17 cellular contexts compared by ENCODE assay signal in genomic region chr3:72678380-72678779, GRCh38.
"Had no signal": no experiment of that assay in that cellular context is flagged by ENCODE, and none has a peak within 500 bp of the region (broad histone marks: within the 10 kb centered on the region; RNA-seq: fewer than 3 reads in every experiment).

No MANE protein-coding gene starts in this region.

- H3K4me1 Mint-ChIP-seq: activated naive CD4-positive, alpha-beta T cell treated with anti-CD3 and anti-CD28 coated beads, Interleukin-2, amount 10 ng/mL, durations not matched to agents 7 days and 5 days had no signal

- H3K27me3 ChIP-seq: body of pancreas, left lung, sigmoid colon, spleen, tibial artery had no signal

- H3K9me3 ChIP-seq: body of pancreas had no signal

- H3K4me3 ChIP-seq: body of pancreas, left lung, sigmoid colon, spleen, tibial artery had no signal

- DNase-seq: activated CD4-positive, alpha-beta memory T cell treated with anti-CD3 and anti-CD28 coated beads, Interleukin-2, amount 10 ng/mL, durations not matched to agents 7 days and 5 days; activated CD4-positive, alpha-beta T cell treated with anti-CD3 and anti-CD28 coated beads, Interleukin-2, amount 10 ng/mL, durations not matched to agents 24 days and 14 days; activated effector memory CD4-positive, alpha-beta T cell treated with anti-CD3 and anti-CD28 coated beads, Interleukin-2, amount 50 U/mL, for 16 hours; activated naive CD4-positive, alpha-beta T cell treated with anti-CD3 and anti-CD28 coated beads, Interleukin-2, amount 10 ng/mL, durations not matched to agents 7 days and 5 days; body of pancreas; immature natural killer cell; left lung; naive thymus-derived CD4-positive, alpha-beta T cell; occipital lobe; retina; sigmoid colon; stimulated activated CD4-positive, alpha-beta T cell treated with anti-CD3 and anti-CD28 coated beads, Interleukin-4, amount 100 ng/mL, for 1 hour; tibial artery had no signal

- H3K27ac Mint-ChIP-seq: activated CD4-positive, alpha-beta memory T cell treated with anti-CD3 and anti-CD28 coated beads, Interleukin-2, amount 10 ng/mL, durations not matched to agents 7 days and 5 days; activated CD4-positive, alpha-beta T cell treated with anti-CD3 and anti-CD28 coated beads, Interleukin-2, amount 10 ng/mL, durations not matched to agents 24 days and 14 days; activated naive CD4-positive, alpha-beta T cell treated with anti-CD3 and anti-CD28 coated beads, Interleukin-2, amount 10 ng/mL, durations not matched to agents 7 days and 5 days; activated T-cell treated with anti-CD3 and anti-CD28 coated beads, Interleukin-2, amount 50 U/mL, for 72 hours; memory B cell; naive thymus-derived CD4-positive, alpha-beta T cell had no signal

- H3K4me3 Mint-ChIP-seq: activated CD4-positive, alpha-beta memory T cell treated with anti-CD3 and anti-CD28 coated beads, Interleukin-2, amount 10 ng/mL, durations not matched to agents 7 days and 5 days; activated CD4-positive, alpha-beta T cell treated with anti-CD3 and anti-CD28 coated beads, Interleukin-2, amount 10 ng/mL, durations not matched to agents 24 days and 14 days; activated naive CD4-positive, alpha-beta T cell treated with anti-CD3 and anti-CD28 coated beads, Interleukin-2, amount 10 ng/mL, durations not matched to agents 7 days and 5 days; activated T-cell treated with anti-CD3 and anti-CD28 coated beads, Interleukin-2, amount 50 U/mL, for 72 hours; immature natural killer cell; memory B cell; naive thymus-derived CD4-positive, alpha-beta T cell; neural crest cell had no signal

- H3K36me3 ChIP-seq: left lung, sigmoid colon, spleen, tibial artery had no signal

- H3K9me3 Mint-ChIP-seq: activated CD4-positive, alpha-beta memory T cell treated with anti-CD3 and anti-CD28 coated beads, Interleukin-2, amount 10 ng/mL, durations not matched to agents 7 days and 5 days; activated naive CD4-positive, alpha-beta T cell treated with anti-CD3 and anti-CD28 coated beads, Interleukin-2, amount 10 ng/mL, durations not matched to agents 7 days and 5 days; neural crest cell had no signal

- ATAC-seq: body of pancreas; left lung; naive thymus-derived CD4-positive, alpha-beta T cell had no signal

- H3K27me3 Mint-ChIP-seq: activated CD4-positive, alpha-beta memory T cell treated with anti-CD3 and anti-CD28 coated beads, Interleukin-2, amount 10 ng/mL, durations not matched to agents 7 days and 5 days; activated CD4-positive, alpha-beta T cell treated with anti-CD3 and anti-CD28 coated beads, Interleukin-2, amount 10 ng/mL, durations not matched to agents 24 days and 14 days; activated naive CD4-positive, alpha-beta T cell treated with anti-CD3 and anti-CD28 coated beads, Interleukin-2, amount 10 ng/mL, durations not matched to agents 7 days and 5 days had no signal

- H3K36me3 Mint-ChIP-seq: activated naive CD4-positive, alpha-beta T cell treated with anti-CD3 and anti-CD28 coated beads, Interleukin-2, amount 10 ng/mL, durations not matched to agents 7 days and 5 days; immature natural killer cell had no signal

- H3K4me1 ChIP-seq: body of pancreas, left lung, sigmoid colon had no signal

- H3K27ac ChIP-seq: body of pancreas, left lung, sigmoid colon, tibial artery had no signal
